In genomic region chr12:110171186-110171538, GRCh38 we compare ENCODE assay signal across 18 cellular contexts. TPM values are rescaled to one million over a fixed set of nuclear protein-coding genes. Genes with fewer than 3 reads are reported as not detected.
DNase-seq lines count a peak whose midpoint lies in the region; ATAC-seq and TF ChIP-seq lines count a peak whose summit lies in the region.
"Had no signal": no experiment of that assay in that cellular context is flagged by ENCODE, and none has a peak within 500 bp of the region (broad histone marks: within the 10 kb centered on the region; RNA-seq: fewer than 3 reads in every experiment).

No MANE protein-coding gene starts in this region.

- H3K9me3 ChIP-seq in cardiac muscle cell (ENCODE audit: low read depth) (no peaks in the 10 kb centered on the region), gastroesophageal sphincter (no peaks in the 10 kb centered on the region), thyroid gland (no peaks in the 10 kb centered on the region)
- H3K9me3 ChIP-seq: BE2C had no signal

- 55 to 68% methylated on average over 3 of the region's 3 CpGs for WGBS in gastroesophageal sphincter (ENCODE audit: low coverage in 1 of 2), 2 donors
- whole genome bisulfite sequencing in thyroid gland, 2 donors: 87 to 90% methylated on average over 3 of the region's 3 CpGs

- H3K27me3 ChIP-seq in cardiac muscle cell (no peaks in the 10 kb centered on the region), gastroesophageal sphincter (no peaks in the 10 kb centered on the region), thyroid gland (no peaks in the 10 kb centered on the region)
- H3K27me3 ChIP-seq: BE2C had no signal

- TF ChIP-seq EP300 in gastroesophageal sphincter (IDR thresholded peaks at IDR 0.05): no peak

- no peak for DNase-seq in cardiac muscle cell (ENCODE audit: low read depth in 1 of 2, low spot score in 1 of 2)
- DNase-seq in cardiac septum (ENCODE audit: low spot score): no peak
- peak; percentile 71 for DNase-seq in myocyte (ENCODE audit: low read depth)
- DNase-seq in thyroid gland: no peak
- DNase-seq in effector CD8-positive, alpha-beta T cell (lab: John Stamatoyannopoulos, UW): no peak
- DNase-seq: BE2C; CD4-positive, CD25-positive, alpha-beta regulatory T cell; COR-L47; DMS 273 treated with DMSO at 0.1 percent for 48 hours; HCEC 1CT; NCI-H1105 treated with DMSO at 0.1 percent for 48 hours; NCI-H1694 treated with DMSO at 0.1 percent for 48 hours; NCI-H510A; NCI-H748 treated with DMSO at 0.1 percent for 48 hours; SIG-M5 had no signal

- peaks cover 5% of the 10 kb centered on the region for H3K36me3 ChIP-seq in cardiac muscle cell
- peaks cover 0 to 27% of the 10 kb centered on the region in 2 donors for H3K36me3 ChIP-seq in gastroesophageal sphincter
- H3K36me3 ChIP-seq in thyroid gland: no peaks in the 10 kb centered on the region
- H3K36me3 ChIP-seq: BE2C had no signal

- H3K27ac ChIP-seq in cardiac muscle cell: peak overlapping the region; percentile 63
- H3K27ac ChIP-seq in gastroesophageal sphincter: peak overlapping the region in 3 of 4 donors; percentile 0 to 60 (median 37)
- peak overlapping the region in 2 of 3 donors; percentile 32 to 65 for H3K27ac ChIP-seq in thyroid gland

- TF ChIP-seq POLR2A in gastroesophageal sphincter (IDR thresholded peaks at IDR 0.05) (no peak), thyroid gland (IDR thresholded peaks at IDR 0.05) (no peak), GM18505 (IDR thresholded peaks at IDR 0.05; ENCODE audit: borderline replicate concordance, extremely low read depth, insufficient read depth, insufficient read length) (no peak)

- intact Hi-C loops in cardiac septum (cut with DNase I) (no loop called here), thyroid gland (cut with DNase I) (no loop called here)

- ATAC-seq in gastroesophageal sphincter (no peak), GM18505 (IDR thresholded peaks at IDR 0.05; ENCODE audit: unreplicated experiment) (no peak), GM21528 (IDR thresholded peaks at IDR 0.05; ENCODE audit: low FRiP score, unreplicated experiment) (no peak)

- H3K4me3 ChIP-seq in cardiac muscle cell: no peak overlapping the region
- H3K4me3 ChIP-seq in gastroesophageal sphincter: no peak overlapping the region
- H3K4me3 ChIP-seq in thyroid gland (replicated peaks in 1 of 3): no peak overlapping the region

- TF ChIP-seq CTCF in cardiac muscle cell (IDR thresholded peaks at IDR 0.05; ENCODE audit: low read depth, low read length) (no peak), gastroesophageal sphincter (IDR thresholded peaks at IDR 0.05) (no peak), thyroid gland (IDR thresholded peaks at IDR 0.05) (no peak)

- H3K4me1 ChIP-seq in cardiac muscle cell (ENCODE audit: low read depth): peaks cover 16% of the 10 kb centered on the region
- H3K4me1 ChIP-seq in gastroesophageal sphincter: peaks cover 0 to 20% (median 8%) of the 10 kb centered on the region in 3 donors
- H3K4me1 ChIP-seq in thyroid gland: peaks cover 13% of the 10 kb centered on the region in 2 donors

RNA-seq across cellular contexts. Expression of gene IFT81, which starts 47.0 kb away (rescaled TPM):
- total RNA-seq in cardiac muscle cell: 19.9 and 30.0 TPM in 2 replicates
- 42.6 and 44.8 TPM in 2 replicates for polyA plus RNA-seq in cardiac muscle cell
- 6.4 TPM for total RNA-seq in cardiac septum
- total RNA-seq in gastroesophageal sphincter: 10 to 100 TPM; 16.0 to 40.0 (median 20.7) TPM
- 11.5 and 17.7 TPM in 2 replicates for total RNA-seq in myocyte
- polyA plus RNA-seq in myocyte (2012): 5.5 TPM
- total RNA-seq in thyroid gland: 10 to 100 TPM; 21.6 to 36.0 (median 29.5) TPM
